Comparison of ENCODE assay signal across 21 cellular contexts in genomic region chr10:116719712-116720111, GRCh38.
"Had no signal": no experiment of that assay in that cellular context is flagged by ENCODE, and none has a peak within 500 bp of the region (broad histone marks: within the 10 kb centered on the region; RNA-seq: fewer than 3 reads in every experiment).

No MANE protein-coding gene starts in this region.

- H3K36me3 ChIP-seq: brain microvascular endothelial cell, right atrium auricular region, suprapubic skin, vagina had no signal

- H3K27ac ChIP-seq: brain microvascular endothelial cell, dorsolateral prefrontal cortex, right atrium auricular region, skin epidermis, suprapubic skin, vagina had no signal

- H3K9me3 ChIP-seq: right atrium auricular region, suprapubic skin, vagina had no signal

- H3K27me3 ChIP-seq: brain microvascular endothelial cell, dorsolateral prefrontal cortex, right atrium auricular region, suprapubic skin, vagina had no signal

- H3K4me3 ChIP-seq: dorsolateral prefrontal cortex, lung, right atrium auricular region, skin epidermis, suprapubic skin, vagina had no signal

- FAIRE-seq: colon, islet of Langerhans had no signal

- DNase-seq: activated CD4-positive, alpha-beta memory T cell treated with anti-CD3 and anti-CD28 coated beads for 36 hours; activated CD4-positive, alpha-beta T cell treated with anti-CD3 and anti-CD28 coated beads for 4 hours; activated naive CD4-positive, alpha-beta T cell; activated naive CD8-positive, alpha-beta T cell treated with anti-CD3 and anti-CD28 coated beads for 36 hours; brain microvascular endothelial cell; central memory CD4-positive, alpha-beta T cell; dorsolateral prefrontal cortex; erythroblast; nephron progenitor cell; nucleus accumbens; stimulated activated CD4-positive, alpha-beta T cell treated with anti-CD3 and anti-CD28 coated beads, Interleukin-15, amount 100 ng/mL, for 24 hours; stimulated activated CD4-positive, alpha-beta T cell treated with anti-CD3 and anti-CD28 coated beads, Interleukin-2, amount 100 ng/mL, for 48 hours; T-cell; trophoblast cell had no signal

- ATAC-seq: T-cell had no signal
